ENCODE assay signal across 10 cellular contexts in the genomic region with DNA sequence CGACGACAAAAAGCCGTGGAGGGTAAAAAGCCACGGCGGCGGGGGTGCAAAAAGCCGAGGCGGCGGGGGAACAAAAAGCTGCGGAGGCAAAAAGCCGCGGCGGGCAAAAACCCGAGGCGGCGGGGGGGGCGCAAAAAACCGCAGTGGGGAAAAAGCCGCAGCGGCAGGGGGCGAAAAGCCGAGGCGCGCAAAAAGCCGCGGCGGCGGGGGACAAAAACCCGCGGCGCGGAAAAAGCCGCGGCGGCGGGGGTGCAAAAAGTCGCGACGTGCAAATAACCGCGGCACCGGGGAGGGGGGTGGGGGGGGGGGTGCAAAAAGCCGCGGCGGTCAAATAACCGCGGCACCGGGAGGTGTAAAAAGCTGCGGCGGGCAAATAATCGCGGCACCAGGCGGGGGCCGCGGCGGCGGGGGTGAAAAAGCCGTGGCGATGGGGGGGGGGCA.
A peak's percentile ranks its signal among the peaks of the same experiment; 100 is the strongest.
DNase-seq lines count a peak whose midpoint lies in the region; ATAC-seq and TF ChIP-seq lines count a peak whose summit lies in the region.
"Had no signal": no experiment of that assay in that cellular context is flagged by ENCODE, and none has a peak within 500 bp of the region (broad histone marks: within the 10 kb centered on the region; RNA-seq: fewer than 3 reads in every experiment).

No MANE protein-coding gene starts in this region.

- no peaks in the 10 kb centered on the region for H3K9me3 ChIP-seq in right cardiac atrium (ENCODE audit: control insufficient read depth, low read length)
- no peaks in the 10 kb centered on the region for H3K9me3 ChIP-seq in suprapubic skin

- H3K4me3 ChIP-seq in right cardiac atrium (ENCODE audit: low read length) (peak overlapping the region; percentile 78), suprapubic skin (peak overlapping the region; percentile 49)

- H3K27me3 ChIP-seq in right cardiac atrium (ENCODE audit: control insufficient read depth, insufficient read depth): no peaks in the 10 kb centered on the region
- peaks cover 6% of the 10 kb centered on the region for H3K27me3 ChIP-seq in suprapubic skin

- peaks cover 4% of the 10 kb centered on the region for H3K27me3 Mint-ChIP-seq in activated T-helper 1 cell treated with anti-CD3 and anti-CD28 coated beads, Interleukin-12 subunit alpha, Interleukin-12 subunit beta, Interleukin-2, Interleukin-4 antibody, amounts not matched to agents 30 ng/mL and 10 ng/mL and 1 ng/mL, durations not matched to agents 14 hours and 24 hours and 36 hours (ENCODE audit: insufficient read depth)

- no peaks in the 10 kb centered on the region for H3K9me3 Mint-ChIP-seq in activated T-helper 1 cell treated with anti-CD3 and anti-CD28 coated beads, Interleukin-12 subunit alpha, Interleukin-12 subunit beta, Interleukin-2, Interleukin-4 antibody, amounts not matched to agents 30 ng/mL and 10 ng/mL and 1 ng/mL, durations not matched to agents 14 hours and 24 hours and 36 hours
- H3K9me3 Mint-ChIP-seq: activated T-cell treated with anti-CD3 and anti-CD28 coated beads, Interleukin-2, amount 50 U/mL, for 72 hours had no signal

- ATAC-seq in right cardiac atrium (no peak), GM21367 (IDR thresholded peaks at IDR 0.05; ENCODE audit: unreplicated experiment) (no peak)
- ATAC-seq: activated T-cell treated with anti-CD3 and anti-CD28 coated beads, Interleukin-2, amount 50 U/mL, for 72 hours had no signal

- H3K36me3 Mint-ChIP-seq in activated T-helper 1 cell treated with anti-CD3 and anti-CD28 coated beads, Interleukin-12 subunit alpha, Interleukin-12 subunit beta, Interleukin-2, Interleukin-4 antibody, amounts not matched to agents 30 ng/mL and 10 ng/mL and 1 ng/mL, durations not matched to agents 14 hours and 24 hours and 36 hours (ENCODE audit: low read depth): no peaks in the 10 kb centered on the region

- no peaks in the 10 kb centered on the region for H3K36me3 ChIP-seq in suprapubic skin

- H3K4me1 Mint-ChIP-seq in activated T-helper 1 cell treated with anti-CD3 and anti-CD28 coated beads, Interleukin-12 subunit alpha, Interleukin-12 subunit beta, Interleukin-2, Interleukin-4 antibody, amounts not matched to agents 30 ng/mL and 10 ng/mL and 1 ng/mL, durations not matched to agents 14 hours and 24 hours and 36 hours (ENCODE audit: low read depth): no peaks in the 10 kb centered on the region

- no peak for TF ChIP-seq CTCF in suprapubic skin (IDR thresholded peaks at IDR 0.05)

- no peak for TF ChIP-seq POLR2A in suprapubic skin (IDR thresholded peaks at IDR 0.05)

- no peak overlapping the region for H3K27ac Mint-ChIP-seq in activated T-helper 1 cell treated with anti-CD3 and anti-CD28 coated beads, Interleukin-12 subunit alpha, Interleukin-12 subunit beta, Interleukin-2, Interleukin-4 antibody, amounts not matched to agents 30 ng/mL and 10 ng/mL and 1 ng/mL, durations not matched to agents 14 hours and 24 hours and 36 hours
- H3K27ac Mint-ChIP-seq: activated T-cell treated with anti-CD3 and anti-CD28 coated beads, Interleukin-2, amount 50 U/mL, for 72 hours had no signal

- H3K27ac ChIP-seq in right cardiac atrium (ENCODE audit: low read length) (no peak overlapping the region), suprapubic skin (no peak overlapping the region)

- 1% methylated on average over 42 of the region's 59 CpGs for WGBS in right cardiac atrium
- 0% methylated on average over 8 of the region's 59 CpGs for WGBS in suprapubic skin

- TF ChIP-seq EP300 in suprapubic skin (IDR thresholded peaks at IDR 0.05): no peak

- DNase-seq in activated CD4-positive, alpha-beta T cell treated with anti-CD3 and anti-CD28 coated beads, Interleukin-2, amount 50 U/mL, for 1 hour: peak; percentile 0
- no peak for DNase-seq in activated CD4-positive, alpha-beta T cell treated with anti-CD3 and anti-CD28 coated beads, Interleukin-2, amount 50 U/mL, for 48 hours
- peak; percentile 0 for DNase-seq in activated T-helper 9 cell treated with anti-CD3 and anti-CD28 coated beads, Interleukin-2, amount 50 U/mL, for 16 hours (ENCODE audit: low read depth)
- peak in 2 of 3 donors; percentile 37 to 40 for DNase-seq in right cardiac atrium
- peak; percentile 32 to 40 for DNase-seq in suprapubic skin (ENCODE audit: low spot score in 2 of 2)
- no peak for DNase-seq in amygdala (lab: John Stamatoyannopoulos, UW)
- no peak for DNase-seq in activated T-helper 1 cell treated with anti-CD3 and anti-CD28 coated beads, Interleukin-12 subunit alpha, Interleukin-12 subunit beta, Interleukin-2, Interleukin-4 antibody, amounts not matched to agents 30 ng/mL and 10 ng/mL and 1 ng/mL, durations not matched to agents 14 hours and 24 hours and 36 hours (ENCODE audit: low spot score)
- DNase-seq: NK-92 treated with Interleukin-12 subunit alpha and Interleukin-12 subunit beta, amount 100 ng/mL, for 24 hours had no signal

- no peak overlapping the region for H3K4me3 Mint-ChIP-seq in activated T-helper 1 cell treated with anti-CD3 and anti-CD28 coated beads, Interleukin-12 subunit alpha, Interleukin-12 subunit beta, Interleukin-2, Interleukin-4 antibody, amounts not matched to agents 30 ng/mL and 10 ng/mL and 1 ng/mL, durations not matched to agents 14 hours and 24 hours and 36 hours

- intact Hi-C loops in right cardiac atrium (cut with DNase I): no loop called here
- intact Hi-C loops in activated T-helper 1 cell treated with anti-CD3 and anti-CD28 coated beads, Interleukin-12 subunit alpha, Interleukin-12 subunit beta, Interleukin-2, Interleukin-4 antibody, amounts not matched to agents 30 ng/mL and 10 ng/mL and 1 ng/mL, durations not matched to agents 14 hours and 24 hours and 36 hours (cut with micrococcal nuclease): no loop called here

- no peaks in the 10 kb centered on the region for H3K4me1 ChIP-seq in right cardiac atrium (ENCODE audit: control insufficient read depth, insufficient read depth, low read length)
- no peaks in the 10 kb centered on the region for H3K4me1 ChIP-seq in suprapubic skin

Comparison
In these comparisons a context has a peak if more than half of its experiments do, and no peak if none do; other contexts are left out.
1. DNase-seq: peak in activated CD4-positive, alpha-beta T cell treated with anti-CD3 and anti-CD28 coated beads, Interleukin-2, amount 50 U/mL, for 1 hour (single experiment), activated T-helper 9 cell treated with anti-CD3 and anti-CD28 coated beads, Interleukin-2, amount 50 U/mL, for 16 hours (single experiment), right cardiac atrium (2 of 3) and suprapubic skin (2 of 2); none in activated CD4-positive, alpha-beta T cell treated with anti-CD3 and anti-CD28 coated beads, Interleukin-2, amount 50 U/mL, for 48 hours (0 of 2), amygdala (0 of 56) and activated T-helper 1 cell treated with anti-CD3 and anti-CD28 coated beads, Interleukin-12 subunit alpha, Interleukin-12 subunit beta, Interleukin-2, Interleukin-4 antibody, amounts not matched to agents 30 ng/mL and 10 ng/mL and 1 ng/mL, durations not matched to agents 14 hours and 24 hours and 36 hours (single experiment).